Comparison of ENCODE assay signal across 20 cellular contexts in the genomic region with DNA sequence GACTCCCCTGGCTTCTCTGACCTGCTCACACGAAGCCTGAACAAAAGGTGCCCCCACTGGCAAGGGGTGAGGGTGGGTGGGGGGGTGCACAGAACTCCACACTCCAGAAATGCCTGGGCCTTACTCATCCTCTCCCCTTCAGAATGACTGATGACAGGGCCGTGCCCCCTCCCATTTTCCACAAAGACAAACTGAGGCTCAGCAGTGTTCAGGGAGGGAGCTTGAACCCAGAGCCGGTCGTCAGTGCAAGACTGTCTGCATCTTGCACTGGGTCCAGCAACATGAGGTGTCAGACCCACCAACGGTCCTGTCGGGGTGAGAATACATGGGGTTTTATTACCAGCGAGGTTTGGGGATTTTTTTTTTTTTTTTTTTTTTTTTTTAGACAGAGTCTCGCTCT. TPM values are rescaled to one million over a fixed set of nuclear protein-coding genes. Genes with fewer than 3 reads are reported as not detected.
DNase-seq lines count a peak whose midpoint lies in the region; ATAC-seq, FAIRE-seq and TF ChIP-seq lines count a peak whose summit lies in the region.
"Had no signal": no experiment of that assay in that cellular context is flagged by ENCODE, and none has a peak within 500 bp of the region (broad histone marks: within the 10 kb centered on the region; RNA-seq: fewer than 3 reads in every experiment).

No MANE protein-coding gene starts in this region.

- intact Hi-C loops in cardiac septum (cut with DNase I) (no loop called here), left ventricle myocardium inferior (cut with micrococcal nuclease) (no loop called here), kidney (cut with DNase I) (no loop called here)

- H3K27me3 Mint-ChIP-seq in progenitor cell of endocrine pancreas, result no peaks in the 10 kb centered on the region

- no peak overlapping the region for H3K9ac ChIP-seq in kidney (ENCODE audit: low read length in 2 of 2)

- H3K9me3 Mint-ChIP-seq in progenitor cell of endocrine pancreas (ENCODE audit: low read depth), result no peaks in the 10 kb centered on the region
- H3K9me3 Mint-ChIP-seq: CD8-positive, alpha-beta T cell; IgD-negative memory B cell had no signal

- H3K4me1 ChIP-seq in left ventricle myocardium inferior, result no peaks in the 10 kb centered on the region
- no peaks in the 10 kb centered on the region for H3K4me1 ChIP-seq in kidney (ENCODE audit: control insufficient read depth in 1 of 2, insufficient read depth in 1 of 2, low read depth in 1 of 2, low read length in 2 of 2)

- H3K27me3 ChIP-seq in left ventricle myocardium inferior (ENCODE audit: low read depth), result peaks cover 53% of the 10 kb centered on the region

- no peak for TF ChIP-seq CTCF in left ventricle myocardium inferior (IDR thresholded peaks at IDR 0.05; ENCODE audit: borderline replicate concordance)
- TF ChIP-seq CTCF in kidney (IDR thresholded peaks at IDR 0.05; ENCODE audit: borderline replicate concordance, extremely low read depth, insufficient read depth), result no peak
- TF ChIP-seq CTCF in progenitor cell of endocrine pancreas (IDR thresholded peaks at IDR 0.05; ENCODE audit: unreplicated experiment), result no peak

- DNase-seq in cardiac septum (ENCODE audit: low spot score) (peak; percentile 22), left ventricle myocardium inferior (no peak), kidney (peak; percentile 34), progenitor cell of endocrine pancreas (ENCODE audit: low spot score, unreplicated experiment) (no peak), G401 (ENCODE audit: low spot score) (no peak)
- DNase-seq: CD8-positive, alpha-beta T cell; COR-L47; DND-41; GF-D8; GOT3; KG1 had no signal

- no peak for ATAC-seq in GM19395 (IDR thresholded peaks at IDR 0.05; ENCODE audit: unreplicated experiment)
- ATAC-seq in HG03342 (IDR thresholded peaks at IDR 0.05; ENCODE audit: unreplicated experiment), result no peak
- ATAC-seq: CD8-positive, alpha-beta T cell; HCT116 had no signal

- H3K36me3 ChIP-seq in left ventricle myocardium inferior (no peaks in the 10 kb centered on the region), kidney (ENCODE audit: control insufficient read depth in 1 of 2, insufficient read depth in 2 of 2, low read length in 2 of 2) (no peaks in the 10 kb centered on the region)

- H3K36me3 Mint-ChIP-seq in progenitor cell of endocrine pancreas (ENCODE audit: insufficient read depth), result peaks cover 14% of the 10 kb centered on the region
- H3K36me3 Mint-ChIP-seq: CD14-positive monocyte; CD8-positive, alpha-beta T cell had no signal

- peaks cover 43% of the 10 kb centered on the region for H3K4me1 Mint-ChIP-seq in progenitor cell of endocrine pancreas (ENCODE audit: low read depth)
- H3K4me1 Mint-ChIP-seq: CD14-positive monocyte had no signal

- H3K4me3 ChIP-seq in left ventricle myocardium inferior, result no peak overlapping the region
- no peak overlapping the region for H3K4me3 ChIP-seq in kidney (ENCODE audit: low read length in 2 of 2)

- H3K9me3 ChIP-seq in left ventricle myocardium inferior (replicated peaks), result no peaks in the 10 kb centered on the region
- H3K9me3 ChIP-seq in kidney (ENCODE audit: control insufficient read depth in 1 of 2, low read length in 2 of 2), result no peaks in the 10 kb centered on the region

- FAIRE-seq in kidney (lab: Jason Lieb, UNC), result no peak

- H3K27ac Mint-ChIP-seq in progenitor cell of endocrine pancreas, result no peak overlapping the region
- H3K27ac Mint-ChIP-seq: CD14-positive monocyte; CD8-positive, alpha-beta T cell had no signal

- in situ Hi-C loops in G401 (cut with HindIII; ENCODE audit: low sequenced_read_pairs), result no loop called here

- no peak overlapping the region for H3K27ac ChIP-seq in left ventricle myocardium inferior (replicated peaks)
- H3K27ac ChIP-seq in kidney (ENCODE audit: low read depth in 2 of 2, low read length in 2 of 2), result no peak overlapping the region
- H3K27ac ChIP-seq: 22Rv1 had no signal

- H3K4me3 Mint-ChIP-seq in progenitor cell of endocrine pancreas (ENCODE audit: low read depth), result peak overlapping the region; percentile 35
- H3K4me3 Mint-ChIP-seq: CD8-positive, alpha-beta T cell; IgD-negative memory B cell had no signal

RNA-seq across cellular contexts. Expression of a gene that starts 15.3 kb away (rescaled TPM):
- not detected for total RNA-seq in cardiac septum
- 0.16 TPM for total RNA-seq in left ventricle myocardium inferior
- 0.22 TPM for total RNA-seq in kidney
- 0.49 TPM for polyA plus RNA-seq in kidney (ENCODE audit: insufficient read depth, low read depth, low replicate concordance)
- total RNA-seq in progenitor cell of endocrine pancreas, result 125 and 138 TPM in 2 replicates
- total RNA-seq in G401 (2014; rRNA removed; shearing (Covaris generic)), result 7.9 and 20.1 TPM in 2 replicates
- total RNA-seq: CD8-positive, alpha-beta T cell; HT-29 had no signal
- polyA plus RNA-seq: BJ, CD14-positive monocyte, IgD-negative memory B cell had no signal

RNA-seq across cellular contexts. Expression of a gene that starts 58.0 kb away (rescaled TPM):
- total RNA-seq in cardiac septum (29.8 TPM), left ventricle myocardium inferior (40.3 TPM), kidney (54.0 TPM), progenitor cell of endocrine pancreas (41.3 and 48.7 TPM in 2 replicates)
- not detected for polyA plus RNA-seq in kidney (ENCODE audit: insufficient read depth, low read depth, low replicate concordance)
- not detected in 2 replicates for total RNA-seq in G401 (2014; rRNA removed; shearing (Covaris generic))
- total RNA-seq: A673, HT-29 had no signal
- polyA plus RNA-seq: BJ, CD14-positive monocyte, IgD-negative memory B cell had no signal

Comparison
In these comparisons a context has a peak if more than half of its experiments do, and no peak if none do; other contexts are left out.
1. DNase-seq: peak in cardiac septum (single experiment) and kidney (single experiment); none in left ventricle myocardium inferior (single experiment), progenitor cell of endocrine pancreas (single experiment) and G401 (single experiment).
2. RNA of a gene that starts 58.0 kb away (total RNA-seq): 54.0 TPM in kidney (single experiment), 41.3 to 48.7 TPM in progenitor cell of endocrine pancreas, 40.3 TPM in left ventricle myocardium inferior (single experiment) and 29.8 TPM in cardiac septum (single experiment); not detected in G401; every median in the first group is over 10 times any median in the second.